8 cellular contexts compared by ENCODE assay signal in genomic region chr5:122845253-122846050, GRCh38. TPM values are rescaled to one million over a fixed set of nuclear protein-coding genes. Genes with fewer than 3 reads are reported as not detected.
DNase-seq lines count a peak whose midpoint lies in the region; ATAC-seq and TF ChIP-seq lines count a peak whose summit lies in the region.

Gene SNX24, plus strand, starts transcription at chr5:122845613. Its CDS starts 21 bp downstream, at chr5:122845634.

- peak; percentile 62 to 65 for TF ChIP-seq POLR2A in gastroesophageal sphincter (IDR thresholded peaks at IDR 0.05)

- H3K4me1 ChIP-seq in HUES48 (ENCODE audit: control insufficient read depth, insufficient read depth, low read length) (peaks cover 24% of the 10 kb centered on the region), gastroesophageal sphincter (peaks cover 0 to 37% (median 0%) of the 10 kb centered on the region in 3 donors), neuron (ENCODE audit: insufficient read depth, low read length) (peaks cover 13% of the 10 kb centered on the region)

- peak within 1 kb of the TSS; percentile 46 for H3K9ac ChIP-seq in HUES48 (ENCODE audit: low read depth, low read length)

- no peaks in the 10 kb centered on the region for H3K9me3 ChIP-seq in HUES48 (ENCODE audit: control insufficient read depth, insufficient read depth, low read length)
- H3K9me3 ChIP-seq in gastroesophageal sphincter, result no peaks in the 10 kb centered on the region
- H3K9me3 ChIP-seq in neuron (ENCODE audit: low read length), result no peaks in the 10 kb centered on the region

- no peak for TF ChIP-seq EP300 in gastroesophageal sphincter (IDR thresholded peaks at IDR 0.05)

- TF ChIP-seq CTCF in gastroesophageal sphincter (IDR thresholded peaks at IDR 0.05), result no peak

- 0 to 2% methylated on average over 12 to 18 of the region's 91 CpGs for WGBS in gastroesophageal sphincter (ENCODE audit: low coverage in 1 of 2), 2 donors

- H3K27me3 ChIP-seq in HUES48 (ENCODE audit: control insufficient read depth, insufficient read depth, low read length), result peaks cover 8% of the 10 kb centered on the region
- H3K27me3 ChIP-seq in gastroesophageal sphincter, result no peaks in the 10 kb centered on the region
- H3K27me3 ChIP-seq in neuron (ENCODE audit: insufficient read depth, low read length), result no peaks in the 10 kb centered on the region

- peak within 1 kb of the TSS; percentile 68 for H2AFZ ChIP-seq in neuron (ENCODE audit: low read depth, low read length)

- DNase-seq in DMS53 (lab: John Stamatoyannopoulos, UW) (peak; percentile 95), SHP77 treated with DMSO at 0.1 percent for 48 hours (lab: John Stamatoyannopoulos, UW) (peak; percentile 50), stromal cell of bone marrow (ENCODE audit: low read depth) (peak; percentile 51)
- DNase-seq in activated naive CD4-positive, alpha-beta T cell treated with Interleukin-2 at 50 U/mL for 16 hours, result peak; percentile 75

- peak; percentile 81 for ATAC-seq in GM21447 (IDR thresholded peaks at IDR 0.05; ENCODE audit: unreplicated experiment)
- ATAC-seq in gastroesophageal sphincter, result peak; percentile 90

- peak within 1 kb of the TSS; percentile 78 for H3K4me3 ChIP-seq in HUES48 (ENCODE audit: low read depth, low read length)
- H3K4me3 ChIP-seq in gastroesophageal sphincter, result peak within 1 kb of the TSS; percentile 97 to 99
- peak within 1 kb of the TSS; percentile 86 for H3K4me3 ChIP-seq in neuron (ENCODE audit: low read length)

- H3K36me3 ChIP-seq in HUES48 (ENCODE audit: control insufficient read depth, insufficient read depth, low read length), result no peaks in the 10 kb centered on the region
- no peaks in the 10 kb centered on the region for H3K36me3 ChIP-seq in gastroesophageal sphincter
- H3K36me3 ChIP-seq in neuron (ENCODE audit: insufficient read depth, low read length), result no peaks in the 10 kb centered on the region

- H3K27ac ChIP-seq in HUES48 (ENCODE audit: low read depth, low read length) (peak within 1 kb of the TSS; percentile 87), gastroesophageal sphincter (peak within 1 kb of the TSS; percentile 91 to 98 (median 93))

RNA-seq across cellular contexts. Expression of gene SNX24, which starts in this region (rescaled TPM):
- 10 to 100 TPM; 10.1 to 33.6 (median 14.8) TPM for total RNA-seq in gastroesophageal sphincter

Comparison
In these comparisons a context has a peak if more than half of its experiments do, and no peak if none do; other contexts are left out.
1. Peak in every context shown above with its lines: DNase-seq, ATAC-seq, H3K4me3 ChIP-seq and H3K27ac ChIP-seq.